ENCODE assay signal across 1 cellular context in genomic region chr3:51974277-51974962, GRCh38.
TF ChIP-seq lines count a peak whose summit lies in the region.

No MANE protein-coding gene starts in this region.

TF ChIP-seq in IMR-90, 13 proteins besides CTCF, POLR2A, EP300 and RAD21 (continued from another document):
- TF ChIP-seq CEBPB (IDR thresholded peaks at IDR 0.05; ENCODE audit: low read depth, low read length) (no peak), CHD1 (IDR thresholded peaks at IDR 0.05; ENCODE audit: low read depth, low read length) (no peak), RCOR1 (IDR thresholded peaks at IDR 0.05; ENCODE audit: insufficient replicate concordance, low read length) (no peak), RFX5 (IDR thresholded peaks at IDR 0.05; ENCODE audit: low read depth, low read length) (no peak)
- TF ChIP-seq, protein P1, sequence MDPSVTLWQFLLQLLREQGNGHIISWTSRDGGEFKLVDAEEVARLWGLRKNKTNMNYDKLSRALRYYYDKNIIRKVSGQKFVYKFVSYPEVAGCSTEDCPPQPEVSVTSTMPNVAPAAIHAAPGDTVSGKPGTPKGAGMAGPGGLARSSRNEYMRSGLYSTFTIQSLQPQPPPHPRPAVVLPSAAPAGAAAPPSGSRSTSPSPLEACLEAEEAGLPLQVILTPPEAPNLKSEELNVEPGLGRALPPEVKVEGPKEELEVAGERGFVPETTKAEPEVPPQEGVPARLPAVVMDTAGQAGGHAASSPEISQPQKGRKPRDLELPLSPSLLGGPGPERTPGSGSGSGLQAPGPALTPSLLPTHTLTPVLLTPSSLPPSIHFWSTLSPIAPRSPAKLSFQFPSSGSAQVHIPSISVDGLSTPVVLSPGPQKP (IDR thresholded peaks at IDR 0.05; ENCODE audit: borderline replicate concordance, low read depth, low read length), result no peak
